Comparison of ENCODE assay signal across 8 cellular contexts in the genomic region with DNA sequence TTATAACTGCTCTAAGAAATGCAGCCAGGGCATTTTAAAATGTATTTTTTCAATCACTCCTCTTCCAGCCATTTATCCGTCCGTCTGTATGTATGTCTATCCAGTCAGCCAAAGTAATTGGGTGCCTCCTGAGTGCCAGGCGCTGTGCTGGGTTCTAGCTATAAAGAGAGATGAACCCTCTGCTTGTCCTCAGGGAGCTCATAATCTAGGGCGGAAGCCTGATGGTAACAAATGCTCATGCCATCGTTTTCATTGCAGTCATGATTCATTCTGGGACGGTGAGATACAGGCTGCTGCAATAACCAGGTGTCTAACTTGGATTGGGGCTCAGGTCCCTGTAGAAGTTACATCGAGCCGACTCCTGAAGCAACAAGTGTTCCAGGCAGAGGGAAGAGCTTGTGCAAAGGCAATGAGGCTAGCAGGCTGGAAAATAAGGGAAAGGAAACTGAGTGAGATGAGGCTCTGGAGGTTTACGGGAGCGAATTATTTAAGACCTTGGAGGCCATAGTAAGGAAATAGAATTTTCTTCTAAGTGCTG. TPM values are rescaled to one million over a fixed set of nuclear protein-coding genes. Genes with fewer than 3 reads are reported as not detected.
DNase-seq lines count a peak whose midpoint lies in the region; FAIRE-seq and TF ChIP-seq lines count a peak whose summit lies in the region.

No MANE protein-coding gene starts in this region.

- no peaks in the 10 kb centered on the region for H3K79me2 ChIP-seq in GM23248 (ENCODE audit: insufficient read depth)

- peaks cover 17% of the 10 kb centered on the region for H3K4me1 ChIP-seq in GM23248 (ENCODE audit: insufficient read depth)
- peaks cover 30 to 32% (median 32%) of the 10 kb centered on the region in 3 donors for H3K4me1 ChIP-seq in skeletal muscle tissue (ENCODE audit: control insufficient read depth in 3 of 3, insufficient read depth in 3 of 3, low read length in 3 of 3)

- H3K27ac ChIP-seq in GM23248: peak overlapping the region; percentile 99
- peak overlapping the region; percentile 82 for H3K27ac ChIP-seq in skeletal muscle tissue (ENCODE audit: low read depth, low read length)

- H3K27me3 Mint-ChIP-seq in T-helper 2 cell treated with Interferon-gamma antibody and Interleukin-4, amounts not matched to agents 5 μg/mL and 100 μg/mL, for 36 hours (ENCODE audit: low read depth): no peaks in the 10 kb centered on the region

- peaks cover 31% of the 10 kb centered on the region for H3F3A ChIP-seq in GM23248 (ENCODE audit: insufficient read depth)

- TF ChIP-seq CTCF in fibroblast of the aortic adventitia (IDR thresholded peaks at IDR 0.05; ENCODE audit: insufficient read depth, low read length): no peak

- in situ Hi-C loops in GM23248 (cut with MboI): no loop called here

- peak overlapping the region; percentile 99 for H3K27ac Mint-ChIP-seq in T-helper 2 cell treated with Interferon-gamma antibody and Interleukin-4, amounts not matched to agents 5 μg/mL and 100 μg/mL, for 36 hours

- H3K27me3 ChIP-seq in GM23248 (replicated peaks; ENCODE audit: insufficient read depth) (no peaks in the 10 kb centered on the region), skeletal muscle tissue (ENCODE audit: control insufficient read depth in 3 of 3, insufficient read depth in 3 of 3, low read length in 3 of 3) (no peaks in the 10 kb centered on the region)

- H3K4me1 Mint-ChIP-seq in T-helper 2 cell treated with Interferon-gamma antibody and Interleukin-4, amounts not matched to agents 5 μg/mL and 100 μg/mL, for 36 hours (ENCODE audit: low read depth): peaks cover 56% of the 10 kb centered on the region

- 43 to 47% methylated on average over 10 of the region's 10 CpGs for WGBS in GM23248 (ENCODE audit: low coverage in 1 of 2, low lambda C conversion rate in 2 of 2, missing lambda C conversion rate in 2 of 2), 2 experiments

- H3K36me3 Mint-ChIP-seq in T-helper 2 cell treated with Interferon-gamma antibody and Interleukin-4, amounts not matched to agents 5 μg/mL and 100 μg/mL, for 36 hours (ENCODE audit: low read depth): no peaks in the 10 kb centered on the region

- no peaks in the 10 kb centered on the region for H4K20me1 ChIP-seq in GM23248 (ENCODE audit: insufficient read depth)

- peak overlapping the region; percentile 86 for H3K9ac ChIP-seq in GM23248
- peak overlapping the region; percentile 35 to 72 (median 66) for H3K9ac ChIP-seq in skeletal muscle tissue (ENCODE audit: low read depth in 1 of 3, low read length in 3 of 3)

- H3K36me3 ChIP-seq in GM23248 (ENCODE audit: low read depth) (no peaks in the 10 kb centered on the region), skeletal muscle tissue (ENCODE audit: control insufficient read depth in 3 of 3, insufficient read depth in 3 of 3, low read length in 3 of 3) (no peaks in the 10 kb centered on the region)

- FAIRE-seq in frontal cortex (lab: Jason Lieb, UNC): no peak

- peak overlapping the region; percentile 64 for H3K4me3 ChIP-seq in GM23248
- H3K4me3 ChIP-seq in fibroblast of the aortic adventitia (ENCODE audit: low read depth, low read length): peak overlapping the region; percentile 56
- H3K4me3 ChIP-seq in skeletal muscle tissue (ENCODE audit: low read length in 3 of 3): peak overlapping the region; percentile 47 to 72 (median 70)

- no peaks in the 10 kb centered on the region for H3K9me3 Mint-ChIP-seq in T-helper 2 cell treated with Interferon-gamma antibody and Interleukin-4, amounts not matched to agents 5 μg/mL and 100 μg/mL, for 36 hours

- no peaks in the 10 kb centered on the region for H3K9me3 ChIP-seq in GM23248 (ENCODE audit: low read depth)
- no peaks in the 10 kb centered on the region for H3K9me3 ChIP-seq in skeletal muscle tissue (ENCODE audit: control insufficient read depth in 3 of 3, low read length in 3 of 3)

- peak overlapping the region; percentile 76 for H3K4me2 ChIP-seq in GM23248 (ENCODE audit: unreplicated experiment)

- peak overlapping the region; percentile 93 for H3K4me3 Mint-ChIP-seq in T-helper 2 cell treated with Interferon-gamma antibody and Interleukin-4, amounts not matched to agents 5 μg/mL and 100 μg/mL, for 36 hours

- H3K9me2 ChIP-seq in GM23248 (ENCODE audit: insufficient read depth): no peaks in the 10 kb centered on the region

- peak overlapping the region; percentile 92 for H2AFZ ChIP-seq in GM23248

- DNase-seq in GM23248 (peak; percentile 40), fibroblast of the aortic adventitia (ENCODE audit: low read depth) (no peak), GF-D8 (lab: John Stamatoyannopoulos, UW) (no peak), NCI-H446 (lab: John Stamatoyannopoulos, UW) (no peak), SKM-1 treated with dmso at 0.1 percent for 144 hours (lab: John Stamatoyannopoulos, UW; ENCODE audit: unreplicated experiment) (no peak), frontal cortex (ENCODE audit: low spot score in 2 of 2) (no peak)
- no peak for DNase-seq in T-helper 2 cell treated with Interferon-gamma antibody and Interleukin-4, amounts not matched to agents 5 μg/mL and 100 μg/mL, for 36 hours (ENCODE audit: low spot score)

RNA-seq across cellular contexts. Expression of gene IFI6, which starts 11.6 kb away (rescaled TPM):
- 31.9 and 32.1 TPM in 2 replicates for total RNA-seq in GM23248 (2014; rRNA removed; shearing (Covaris generic))
- 50.2 and 53.5 TPM in 2 replicates for polyA plus RNA-seq in GM23248 (2016; fragmentation: Nextera tagmentation; extraction: Ambion mirVana)
- total RNA-seq in fibroblast of the aortic adventitia (ENCODE audit: low replicate concordance) (64.7 and 194 TPM in 2 replicates), skeletal muscle tissue (90.8 TPM), frontal cortex (45.2 TPM)

RNA-seq across cellular contexts. Expression of gene FGR, which starts 25.4 kb away (rescaled TPM):
- not detected in 2 replicates for total RNA-seq in GM23248 (2014; rRNA removed; shearing (Covaris generic))
- not detected in 2 replicates for polyA plus RNA-seq in GM23248 (2016; fragmentation: Nextera tagmentation; extraction: Ambion mirVana)
- 0.18 TPM in 1 of 2 replicates, not detected in the other for total RNA-seq in fibroblast of the aortic adventitia (ENCODE audit: low replicate concordance)
- total RNA-seq in skeletal muscle tissue: 2.6 TPM
- total RNA-seq in frontal cortex: 0.41 TPM

RNA-seq across cellular contexts. Expression of gene AHDC1, which starts 56.4 kb away (rescaled TPM):
- 5.3 and 5.8 TPM in 2 replicates for total RNA-seq in GM23248 (2014; rRNA removed; shearing (Covaris generic))
- 3.9 and 4.5 TPM in 2 replicates for polyA plus RNA-seq in GM23248 (2016; fragmentation: Nextera tagmentation; extraction: Ambion mirVana)
- 14.6 and 19.1 TPM in 2 replicates for total RNA-seq in fibroblast of the aortic adventitia (ENCODE audit: low replicate concordance)
- 19.8 TPM for total RNA-seq in skeletal muscle tissue
- total RNA-seq in frontal cortex: 10.6 TPM
